ENCODE assay signal across 8 cellular contexts in the genomic region with DNA sequence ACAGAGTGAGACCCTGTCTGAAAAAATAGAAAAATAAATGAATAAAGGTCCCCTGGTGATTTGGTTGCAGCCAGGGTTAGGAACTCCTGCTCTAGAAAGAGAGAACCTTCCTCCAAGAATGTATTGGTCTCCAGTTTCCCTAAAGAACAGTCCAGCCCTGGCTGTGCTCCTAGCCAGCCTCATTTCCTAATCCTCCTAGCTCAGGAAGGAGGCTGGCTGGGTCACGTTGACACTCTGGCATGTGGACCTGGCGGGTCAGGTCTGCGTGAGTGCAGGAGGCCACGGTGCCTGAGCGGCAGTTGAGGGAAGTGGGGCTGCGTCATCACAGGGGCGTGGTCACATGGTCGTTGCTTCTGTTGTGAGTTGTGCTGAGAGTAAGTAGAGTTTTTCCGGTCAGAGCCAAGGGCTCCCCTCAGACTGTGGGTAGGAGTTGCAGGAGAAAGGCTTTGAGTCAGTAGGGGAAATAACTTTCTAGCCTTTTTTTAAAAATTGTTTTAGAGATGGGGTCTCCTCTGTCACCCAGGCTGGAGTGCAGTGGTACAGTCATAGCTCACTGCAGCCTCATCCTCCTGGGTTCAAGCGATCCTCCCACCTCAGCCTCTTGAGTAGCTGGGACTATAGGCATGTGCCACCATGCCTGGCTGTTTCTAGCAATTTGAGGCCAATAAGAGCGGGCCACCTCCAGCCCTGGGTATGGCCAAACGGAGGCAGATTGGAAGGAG.
DNase-seq lines count a peak whose midpoint lies in the region; ATAC-seq lines count a peak whose summit lies in the region.

No MANE protein-coding gene starts in this region.

- 40% methylated on average over 12 of the region's 12 CpGs for WGBS in right cardiac atrium

- no peaks in the 10 kb centered on the region for H3K9me3 ChIP-seq in right cardiac atrium (ENCODE audit: control insufficient read depth, low read length)

- DNase-seq in T follicular helper cell (ENCODE audit: low read depth) (peak; percentile 71), right cardiac atrium (peak; percentile 92 to 97 (median 96)), foreskin melanocyte (no peak)
- DNase-seq in activated naive CD8-positive, alpha-beta T cell treated with anti-CD3 and anti-CD28 coated beads, Interleukin-2, amount 50 U/mL, for 24 hours: peak; percentile 89
- peak; percentile 81 to 86 for DNase-seq in stimulated activated CD4-positive, alpha-beta T cell treated with anti-CD3 and anti-CD28 coated beads, Interleukin-15, amount 100 ng/mL, for 48 hours (ENCODE audit: low read depth in 2 of 2)

- peak overlapping the region; percentile 83 for H3K27ac Mint-ChIP-seq in activated naive CD8-positive, alpha-beta T cell treated with anti-CD3 and anti-CD28 coated beads, Interleukin-2, amount 50 U/mL, for 24 hours

- ATAC-seq in GM18502 (IDR thresholded peaks at IDR 0.05; ENCODE audit: poor library complexity, unreplicated experiment) (peak; percentile 75), HG03159 (IDR thresholded peaks at IDR 0.05; ENCODE audit: unreplicated experiment) (peak; percentile 61), right cardiac atrium (peak; percentile 73 to 84), GM18870 (IDR thresholded peaks at IDR 0.05; ENCODE audit: unreplicated experiment) (no peak)
- ATAC-seq in activated naive CD8-positive, alpha-beta T cell treated with anti-CD3 and anti-CD28 coated beads, Interleukin-2, amount 50 U/mL, for 24 hours: peak; percentile 84

- no peak overlapping the region for H3K27ac ChIP-seq in right cardiac atrium (ENCODE audit: low read length)

- H3K27me3 ChIP-seq in right cardiac atrium (ENCODE audit: control insufficient read depth, insufficient read depth): no peaks in the 10 kb centered on the region

- intact Hi-C loops in right cardiac atrium (cut with DNase I): loop anchor here in 2 of 4 donors (10.0 kb wide), 1 partner anchor 309 kb away; a partner anchor contains a TSS

- H3K27me3 Mint-ChIP-seq in activated naive CD8-positive, alpha-beta T cell treated with anti-CD3 and anti-CD28 coated beads, Interleukin-2, amount 50 U/mL, for 24 hours: peaks cover 3% of the 10 kb centered on the region

- H3K4me1 ChIP-seq in right cardiac atrium (ENCODE audit: control insufficient read depth, insufficient read depth, low read length): peaks cover 6% of the 10 kb centered on the region

- H3K4me3 Mint-ChIP-seq in activated naive CD8-positive, alpha-beta T cell treated with anti-CD3 and anti-CD28 coated beads, Interleukin-2, amount 50 U/mL, for 24 hours: no peak overlapping the region

- H3K4me3 ChIP-seq in right cardiac atrium (ENCODE audit: low read length): no peak overlapping the region

- H3K9me3 Mint-ChIP-seq in activated naive CD8-positive, alpha-beta T cell treated with anti-CD3 and anti-CD28 coated beads, Interleukin-2, amount 50 U/mL, for 24 hours: no peaks in the 10 kb centered on the region

- no peaks in the 10 kb centered on the region for H3K36me3 Mint-ChIP-seq in activated naive CD8-positive, alpha-beta T cell treated with anti-CD3 and anti-CD28 coated beads, Interleukin-2, amount 50 U/mL, for 24 hours (ENCODE audit: low read depth)

- peaks cover 58% of the 10 kb centered on the region for H3K4me1 Mint-ChIP-seq in activated naive CD8-positive, alpha-beta T cell treated with anti-CD3 and anti-CD28 coated beads, Interleukin-2, amount 50 U/mL, for 24 hours
